Comparison of ENCODE assay signal across 18 cellular contexts in the genomic region with DNA sequence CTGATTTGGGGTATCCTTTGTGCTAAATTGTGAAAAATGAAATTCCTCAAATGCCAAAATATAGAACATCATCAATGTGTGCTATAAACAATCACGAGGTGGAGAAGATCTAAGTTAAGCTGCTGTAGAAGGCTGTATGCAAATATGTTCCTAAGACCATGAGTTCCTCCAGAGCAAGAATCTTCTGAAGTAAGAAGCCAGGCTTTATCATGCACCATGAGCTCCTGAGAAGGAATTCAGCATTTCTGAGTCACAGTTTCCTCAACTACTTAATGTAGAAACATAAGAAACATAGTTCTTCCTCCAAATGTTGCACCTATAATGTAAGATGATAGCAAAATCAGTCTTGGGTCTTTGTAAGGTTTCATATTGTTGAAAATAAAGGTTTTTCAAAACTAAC.
"Had no signal": no experiment of that assay in that cellular context is flagged by ENCODE, and none has a peak within 500 bp of the region (broad histone marks: within the 10 kb centered on the region; RNA-seq: fewer than 3 reads in every experiment).

No MANE protein-coding gene starts in this region.

- H3K27ac Mint-ChIP-seq: activated CD8-positive, alpha-beta T cell treated with anti-CD3 and anti-CD28 coated beads, Interleukin-2, amount 10 ng/mL, durations not matched to agents 7 days and 5 days; dendritic cell treated with granulocyte-macrophage colony-stimulating factor and Interleukin-4, amounts not matched to agents 40 ng/mL and 50 ng/mL, for 4 days; nephron progenitor cell; T-cell had no signal

- H3K27me3 Mint-ChIP-seq: dendritic cell treated with granulocyte-macrophage colony-stimulating factor and Interleukin-4, amounts not matched to agents 40 ng/mL and 50 ng/mL, for 4 days had no signal

- H3K27ac ChIP-seq: left ventricle myocardium inferior, psoas muscle had no signal

- H3K4me3 Mint-ChIP-seq: activated CD8-positive, alpha-beta T cell treated with anti-CD3 and anti-CD28 coated beads, Interleukin-2, amount 10 ng/mL, durations not matched to agents 7 days and 5 days; central memory CD8-positive, alpha-beta T cell; dendritic cell treated with granulocyte-macrophage colony-stimulating factor and Interleukin-4, amounts not matched to agents 40 ng/mL and 50 ng/mL, for 4 days; nephron progenitor cell; T-cell had no signal

- H3K36me3 Mint-ChIP-seq: T-cell had no signal

- H3K4me3 ChIP-seq: left ventricle myocardium inferior, psoas muscle had no signal

- ATAC-seq: activated CD8-positive, alpha-beta T cell treated with anti-CD3 and anti-CD28 coated beads, Interleukin-2, amount 10 ng/mL, durations not matched to agents 7 days and 5 days; psoas muscle; sciatic nerve; T-cell had no signal

- DNase-seq: activated CD4-positive, alpha-beta T cell treated with anti-CD3 and anti-CD28 coated beads for 48 hours; activated CD8-positive, alpha-beta memory T cell treated with anti-CD3 and anti-CD28 coated beads, Interleukin-2, amount 50 U/mL, for 48 hours; activated CD8-positive, alpha-beta T cell treated with anti-CD3 and anti-CD28 coated beads, Interleukin-2, amount 10 ng/mL, durations not matched to agents 7 days and 5 days; activated naive CD4-positive, alpha-beta T cell; glutamatergic neuron; islet precursor cell; left ventricle myocardium inferior; mesenchymal stem cell; nephron progenitor cell; psoas muscle; stimulated activated CD4-positive, alpha-beta T cell treated with anti-CD3 and anti-CD28 coated beads, Interleukin-12 subunit alpha, Interleukin-12 subunit beta, amount 100 ng/mL, for 4 hours; stimulated activated naive CD4-positive, alpha-beta T cell; T-cell; T1000; trophoblast cell had no signal

- H3K4me1 ChIP-seq: left ventricle myocardium inferior, psoas muscle had no signal

- H3K36me3 ChIP-seq: left ventricle myocardium inferior had no signal

- H3K4me1 Mint-ChIP-seq: central memory CD8-positive, alpha-beta T cell; nephron progenitor cell had no signal

- H3K9me3 Mint-ChIP-seq: central memory CD8-positive, alpha-beta T cell; dendritic cell treated with granulocyte-macrophage colony-stimulating factor and Interleukin-4, amounts not matched to agents 40 ng/mL and 50 ng/mL, for 4 days; T-cell had no signal

- H3K9me3 ChIP-seq: left ventricle myocardium inferior, psoas muscle had no signal
